2 cellular contexts compared by ENCODE assay signal in genomic region chr1:18372505-18372904, GRCh38.
TF ChIP-seq lines count a peak whose summit lies in the region.

No MANE protein-coding gene starts in this region.

TF ChIP-seq in HEK293, 187 proteins besides CTCF, POLR2A, EP300 and RAD21:
- peak; percentile 39; the same call in 1 of the 2 replicates for TF ChIP-seq ZBTB17 (tag by site-specific recombination; IDR thresholded peaks at IDR 0.05)
- TF ChIP-seq ZNF366 (tag by site-specific recombination; conservative IDR thresholded peaks at IDR 0.05): peak; percentile 96

TF ChIP-seq in K562, 482 proteins besides CTCF, POLR2A, EP300 and RAD21:
- 0 out of 2 replicates have a peak, but pooled peaks have one; percentile 18 for TF ChIP-seq HBP1 (CRISPR knock-in tag; IDR thresholded peaks at IDR 0.05)
